ENCODE assay signal across 8 cellular contexts in genomic region chr7:38311329-38311937, GRCh38.
DNase-seq lines count a peak whose midpoint lies in the region; ATAC-seq and TF ChIP-seq lines count a peak whose summit lies in the region.

No MANE protein-coding gene starts in this region.

- H3K4me1 ChIP-seq in spleen = peaks cover 0 to 76% (median 27%) of the 10 kb centered on the region in 6 donors

- H3K4me3 ChIP-seq in H7 (ENCODE audit: insufficient read depth, low read depth, low read length) (no peak overlapping the region), spleen (peak overlapping the region; percentile 22 to 72 (median 38))

- H3K9me3 ChIP-seq in T-helper 17 cell (ENCODE audit: control insufficient read depth, low read length, poor library complexity, severe bottlenecking) (no peaks in the 10 kb centered on the region), spleen (peaks cover 0 to 3% (median 0%) of the 10 kb centered on the region in 8 donors)

- H3K27me3 ChIP-seq in H7 (ENCODE audit: control insufficient read depth, insufficient read depth, low read length) (no peaks in the 10 kb centered on the region), spleen (replicated peaks in 1 of 7) (peaks cover 0 to 8% (median 0%) of the 10 kb centered on the region in 7 donors)

- H3K4me3 Mint-ChIP-seq in T-helper 17 cell = peak overlapping the region; percentile 45

- intact Hi-C loops in head of caudate nucleus (cut with DNase I) (no loop called here), spleen (cut with DNase I; ENCODE audit: low total_unique reads) (no loop called here)

- TF ChIP-seq POLR2A in spleen (IDR thresholded peaks at IDR 0.05) = no peak

- peak; percentile 20 for DNase-seq in NCI-H2171 treated with DMSO at 0.1 percent for 48 hours (lab: John Stamatoyannopoulos, UW)
- DNase-seq in NCI-H2171 (lab: John Stamatoyannopoulos, UW) = no peak
- peak; percentile 74 for DNase-seq in H7
- no peak for DNase-seq in T-helper 17 cell
- DNase-seq in head of caudate nucleus = peak in 31 of 42 donors; percentile 8 to 70 (median 43)
- peak; percentile 90 for DNase-seq in spleen
- DNase-seq in T-helper 9 cell = no peak

- 15 to 24% (median 16%) methylated on average over 18 to 38 of the region's 38 CpGs for WGBS in spleen, 5 donors

- peak overlapping the region; percentile 19 for H3K27ac Mint-ChIP-seq in T-helper 17 cell

- no peaks in the 10 kb centered on the region for H3K36me3 Mint-ChIP-seq in T-helper 17 cell (ENCODE audit: low read depth)

- H3K4me1 Mint-ChIP-seq in T-helper 17 cell = no peaks in the 10 kb centered on the region

- TF ChIP-seq CTCF in spleen (IDR thresholded peaks at IDR 0.05 in 8 of 11, conservative IDR thresholded peaks at IDR 0.05 in 3 of 11) = no peak

- no peaks in the 10 kb centered on the region for H3K27me3 Mint-ChIP-seq in T-helper 17 cell

- no peak for ATAC-seq in T-helper 17 cell
- no peak for ATAC-seq in HG02571 (IDR thresholded peaks at IDR 0.05; ENCODE audit: unreplicated experiment)

- H3K36me3 ChIP-seq in H7 (replicated peaks; ENCODE audit: control insufficient read depth, insufficient read depth, low read length) (no peaks in the 10 kb centered on the region), spleen (no peaks in the 10 kb centered on the region)

- peak overlapping the region; percentile 17 to 88 (median 72) for H3K27ac ChIP-seq in spleen

Comparison
In these comparisons a context has a peak if more than half of its experiments do, and no peak if none do; other contexts are left out.
1. DNase-seq: peak in NCI-H2171 treated with DMSO at 0.1 percent for 48 hours (single experiment), H7 (single experiment), head of caudate nucleus (31 of 42) and spleen (single experiment); none in NCI-H2171 (single experiment), T-helper 17 cell (0 of 3) and T-helper 9 cell (single experiment).